In genomic region chr1:223724376-223724775, GRCh38 we compare ENCODE assay signal across 16 cellular contexts. TPM values are rescaled to one million over a fixed set of nuclear protein-coding genes. Genes with fewer than 3 reads are reported as not detected.
DNase-seq lines count a peak whose midpoint lies in the region; ATAC-seq and TF ChIP-seq lines count a peak whose summit lies in the region.
"Had no signal": no experiment of that assay in that cellular context is flagged by ENCODE, and none has a peak within 500 bp of the region (broad histone marks: within the 10 kb centered on the region; RNA-seq: fewer than 3 reads in every experiment).

No MANE protein-coding gene starts in this region.

- peaks cover 96% of the 10 kb centered on the region for H3K79me2 ChIP-seq in SK-N-SH (ENCODE audit: insufficient read depth)

- no peak overlapping the region for H2AFZ ChIP-seq in SK-N-SH (ENCODE audit: low read depth)

- H3K4me2 ChIP-seq in SK-N-SH, result no peak overlapping the region

- H3K27ac Mint-ChIP-seq in activated CD4-positive, alpha-beta T cell treated with anti-CD3 and anti-CD28 coated beads, Interleukin-2, amount 10 ng/mL, durations not matched to agents 7 days and 5 days, result peak overlapping the region; percentile 31
- H3K27ac Mint-ChIP-seq in endothelial cell (ENCODE audit: unreplicated experiment), result no peak overlapping the region
- peak overlapping the region; percentile 62 for H3K27ac Mint-ChIP-seq in stimulated activated memory B cell treated with anti-CD40 and anti-IgM and Interleukin-4, amounts not matched to agents 10 μg/mL and 1 μg/mL and 100 μg/mL, for 72 hours

- TF ChIP-seq CTCF in SK-N-SH (IDR thresholded peaks at IDR 0.05) (no peak), endothelial cell (IDR thresholded peaks at IDR 0.05; ENCODE audit: unreplicated experiment) (no peak)

- H3K27ac ChIP-seq in SK-N-SH (ENCODE audit: low read depth in 2 of 2, low read length in 1 of 2), result peak overlapping the region; percentile 13 to 27; a peak in 2 of 4 replicates

- no peak for TF ChIP-seq EP300 in SK-N-SH (IDR thresholded peaks at IDR 0.05; ENCODE audit: borderline replicate concordance in 1 of 2, low read depth in 1 of 2, low read length in 1 of 2)

- no peaks in the 10 kb centered on the region for H3K9me3 ChIP-seq in SK-N-SH
- H3K9me3 ChIP-seq: transverse colon had no signal

- ATAC-seq in stimulated activated memory B cell treated with anti-CD40 and anti-IgM and Interleukin-4, amounts not matched to agents 10 μg/mL and 1 μg/mL and 100 μg/mL, for 72 hours, result no peak

- no peak overlapping the region for H3K4me3 Mint-ChIP-seq in activated CD4-positive, alpha-beta T cell treated with anti-CD3 and anti-CD28 coated beads, Interleukin-2, amount 10 ng/mL, durations not matched to agents 7 days and 5 days
- peak overlapping the region; percentile 24 for H3K4me3 Mint-ChIP-seq in endothelial cell (ENCODE audit: unreplicated experiment)
- no peak overlapping the region for H3K4me3 Mint-ChIP-seq in stimulated activated memory B cell treated with anti-CD40 and anti-IgM and Interleukin-4, amounts not matched to agents 10 μg/mL and 1 μg/mL and 100 μg/mL, for 72 hours

- peaks cover 34 to 41% of the 10 kb centered on the region in 2 experiments for H3K36me3 ChIP-seq in SK-N-SH (replicated peaks in 1 of 2; ENCODE audit: control insufficient read depth in 1 of 2, insufficient read depth in 2 of 2, low read length in 1 of 2)
- H3K36me3 ChIP-seq: transverse colon had no signal

- peaks cover 30 to 32% of the 10 kb centered on the region in 2 experiments for H3K4me1 ChIP-seq in SK-N-SH (ENCODE audit: control insufficient read depth in 1 of 2, insufficient read depth in 2 of 2, low read depth in 1 of 2, low read length in 1 of 2)

- H3K36me3 Mint-ChIP-seq in activated CD4-positive, alpha-beta T cell treated with anti-CD3 and anti-CD28 coated beads, Interleukin-2, amount 10 ng/mL, durations not matched to agents 7 days and 5 days (ENCODE audit: low read depth), result peaks cover 92% of the 10 kb centered on the region
- H3K36me3 Mint-ChIP-seq in endothelial cell (ENCODE audit: low read depth, unreplicated experiment), result peaks cover 69% of the 10 kb centered on the region
- H3K36me3 Mint-ChIP-seq in stimulated activated memory B cell treated with anti-CD40 and anti-IgM and Interleukin-4, amounts not matched to agents 10 μg/mL and 1 μg/mL and 100 μg/mL, for 72 hours, result peaks cover 51% of the 10 kb centered on the region

- no peak overlapping the region for H3K4me3 ChIP-seq in SK-N-SH (ENCODE audit: low read depth in 2 of 2, low read length in 1 of 2)
- H3K4me3 ChIP-seq: transverse colon had no signal

- CTCF ChIA-PET in activated CD4-positive, alpha-beta T cell treated with anti-CD3 and anti-CD28 coated beads, Interleukin-2, amount 10 ng/mL, durations not matched to agents 7 days and 5 days (lab: Charles Lee), result interaction anchor here (1.6 to 1.8 kb wide), 2 partner anchors 22 to 26 kb away, joined by 3 to 7 read pairs; no protein-coding TSS in a partner anchor
- CTCF ChIA-PET in SK-N-SH (lab: Yijun Ruan, JAX), result interaction anchor here (1.8 kb wide), 1 partner anchor 24 kb away, joined by 8 read pairs; no protein-coding TSS in a partner anchor

- H3K9ac ChIP-seq in SK-N-SH, result no peak overlapping the region

- no peak for TF ChIP-seq RAD21 in SK-N-SH (IDR thresholded peaks at IDR 0.05; ENCODE audit: low read length)

- POLR2A ChIA-PET in activated CD4-positive, alpha-beta T cell treated with anti-CD3 and anti-CD28 coated beads, Interleukin-2, amount 10 ng/mL, durations not matched to agents 7 days and 5 days (lab: Charles Lee), result no interaction called here
- POLR2A ChIA-PET in SK-N-SH (lab: Yijun Ruan, JAX), result no interaction called here

- peaks cover 31% of the 10 kb centered on the region for H3F3A ChIP-seq in SK-N-SH (replicated peaks; ENCODE audit: insufficient read depth)

- DNase-seq in activated CD4-positive, alpha-beta T cell treated with anti-CD3 and anti-CD28 coated beads, Interleukin-2, amount 10 ng/mL, durations not matched to agents 7 days and 5 days, result no peak
- DNase-seq in activated CD4-positive, alpha-beta T cell treated with anti-CD3 and anti-CD28 coated beads, Interleukin-2, amount 50 U/mL, for 4 hours, result no peak
- DNase-seq in SK-N-SH (no peak), endothelial cell (ENCODE audit: low spot score) (no peak), cerebellum (ENCODE audit: low spot score) (no peak), superior temporal gyrus (ENCODE audit: extremely low spot score) (no peak)
- no peak for DNase-seq in stimulated activated CD4-positive, alpha-beta T cell treated with anti-CD3 and anti-CD28 coated beads, Interleukin-15, amount 100 ng/mL, for 24 hours
- DNase-seq: activated CD8-positive, alpha-beta memory T cell treated with anti-CD3 and anti-CD28 coated beads, Interleukin-2, amount 50 U/mL, for 4 hours; glutamatergic neuron; NCI-H2029; NCI-H524 treated with DMSO at 0.1 percent for 48 hours; transverse colon had no signal

- peaks cover 18% of the 10 kb centered on the region for H4K20me1 ChIP-seq in SK-N-SH (ENCODE audit: insufficient read depth)

- peaks cover 81% of the 10 kb centered on the region for H3K4me1 Mint-ChIP-seq in activated CD4-positive, alpha-beta T cell treated with anti-CD3 and anti-CD28 coated beads, Interleukin-2, amount 10 ng/mL, durations not matched to agents 7 days and 5 days
- peaks cover 35% of the 10 kb centered on the region for H3K4me1 Mint-ChIP-seq in endothelial cell (ENCODE audit: unreplicated experiment)
- H3K4me1 Mint-ChIP-seq in stimulated activated memory B cell treated with anti-CD40 and anti-IgM and Interleukin-4, amounts not matched to agents 10 μg/mL and 1 μg/mL and 100 μg/mL, for 72 hours, result peaks cover 71% of the 10 kb centered on the region

- 60% methylated on average over 4 of the region's 4 CpGs for WGBS in SK-N-SH (ENCODE audit: low lambda C conversion rate)

- H3K9me3 Mint-ChIP-seq in activated CD4-positive, alpha-beta T cell treated with anti-CD3 and anti-CD28 coated beads, Interleukin-2, amount 10 ng/mL, durations not matched to agents 7 days and 5 days, result no peaks in the 10 kb centered on the region
- no peaks in the 10 kb centered on the region for H3K9me3 Mint-ChIP-seq in endothelial cell (ENCODE audit: unreplicated experiment)
- no peaks in the 10 kb centered on the region for H3K9me3 Mint-ChIP-seq in stimulated activated memory B cell treated with anti-CD40 and anti-IgM and Interleukin-4, amounts not matched to agents 10 μg/mL and 1 μg/mL and 100 μg/mL, for 72 hours

- no peaks in the 10 kb centered on the region for H3K27me3 ChIP-seq in SK-N-SH (ENCODE audit: insufficient read depth)
- H3K27me3 ChIP-seq: transverse colon had no signal

- no peaks in the 10 kb centered on the region for H3K9me2 ChIP-seq in SK-N-SH

- H3K27me3 Mint-ChIP-seq in activated CD4-positive, alpha-beta T cell treated with anti-CD3 and anti-CD28 coated beads, Interleukin-2, amount 10 ng/mL, durations not matched to agents 7 days and 5 days, result no peaks in the 10 kb centered on the region
- peaks cover 13% of the 10 kb centered on the region for H3K27me3 Mint-ChIP-seq in endothelial cell (ENCODE audit: unreplicated experiment)
- H3K27me3 Mint-ChIP-seq in stimulated activated memory B cell treated with anti-CD40 and anti-IgM and Interleukin-4, amounts not matched to agents 10 μg/mL and 1 μg/mL and 100 μg/mL, for 72 hours, result no peaks in the 10 kb centered on the region

TF ChIP-seq in SK-N-SH, 30 proteins besides CTCF, POLR2A, EP300 and RAD21:
- TF ChIP-seq TEAD4 (IDR thresholded peaks at IDR 0.05; ENCODE audit: borderline replicate concordance, insufficient read depth) (no peak), FOXJ3 (CRISPR knock-in tag; IDR thresholded peaks at IDR 0.05) (no peak), MXI1 (IDR thresholded peaks at IDR 0.05; ENCODE audit: low read depth, low read length) (0 out of 2 replicates have a peak, but pooled peaks have one; percentile 10), NFIC (IDR thresholded peaks at IDR 0.05; ENCODE audit: borderline replicate concordance) (no peak)

RNA-seq across cellular contexts. Expression of gene CAPN2, which starts 12.0 kb away (rescaled TPM):
- 100 to 1,000 TPM; 206 to 207 TPM for total RNA-seq in activated CD4-positive, alpha-beta T cell treated with anti-CD3 and anti-CD28 coated beads, Interleukin-2, amount 10 ng/mL, durations not matched to agents 7 days and 5 days
- polyA plus RNA-seq in SK-N-SH (2012; rRNA removed), result 208 and 209 TPM in 2 replicates
- polyA plus RNA-seq in SK-N-SH (2012; cell fraction: cytosol; rRNA removed), result 177 and 181 TPM in 2 replicates
- polyA plus RNA-seq in SK-N-SH (2012; cell fraction: nucleus; rRNA removed), result 432 and 454 TPM in 2 replicates
- 184 TPM for total RNA-seq in endothelial cell (ENCODE audit: unreplicated experiment)
- 61.2 TPM for total RNA-seq in cerebellum
- total RNA-seq: OCI-LY7 had no signal

RNA-seq across cellular contexts. Expression of gene CAPN8, which starts 58.9 kb away (rescaled TPM):
- total RNA-seq in activated CD4-positive, alpha-beta T cell treated with anti-CD3 and anti-CD28 coated beads, Interleukin-2, amount 10 ng/mL, durations not matched to agents 7 days and 5 days, result not detected
- not detected in 2 replicates for polyA plus RNA-seq in SK-N-SH (2012; rRNA removed)
- not detected in 2 replicates for polyA plus RNA-seq in SK-N-SH (2012; cell fraction: cytosol; rRNA removed)
- 0.04 and 0.11 TPM in 2 replicates for polyA plus RNA-seq in SK-N-SH (2012; cell fraction: nucleus; rRNA removed)
- 0.13 TPM for total RNA-seq in endothelial cell (ENCODE audit: unreplicated experiment)
- not detected for total RNA-seq in cerebellum
- total RNA-seq: endothelial cell of umbilical vein, OCI-LY7, omental fat pad had no signal
- polyA plus RNA-seq: endothelial cell of umbilical vein had no signal
